In the genomic region with DNA sequence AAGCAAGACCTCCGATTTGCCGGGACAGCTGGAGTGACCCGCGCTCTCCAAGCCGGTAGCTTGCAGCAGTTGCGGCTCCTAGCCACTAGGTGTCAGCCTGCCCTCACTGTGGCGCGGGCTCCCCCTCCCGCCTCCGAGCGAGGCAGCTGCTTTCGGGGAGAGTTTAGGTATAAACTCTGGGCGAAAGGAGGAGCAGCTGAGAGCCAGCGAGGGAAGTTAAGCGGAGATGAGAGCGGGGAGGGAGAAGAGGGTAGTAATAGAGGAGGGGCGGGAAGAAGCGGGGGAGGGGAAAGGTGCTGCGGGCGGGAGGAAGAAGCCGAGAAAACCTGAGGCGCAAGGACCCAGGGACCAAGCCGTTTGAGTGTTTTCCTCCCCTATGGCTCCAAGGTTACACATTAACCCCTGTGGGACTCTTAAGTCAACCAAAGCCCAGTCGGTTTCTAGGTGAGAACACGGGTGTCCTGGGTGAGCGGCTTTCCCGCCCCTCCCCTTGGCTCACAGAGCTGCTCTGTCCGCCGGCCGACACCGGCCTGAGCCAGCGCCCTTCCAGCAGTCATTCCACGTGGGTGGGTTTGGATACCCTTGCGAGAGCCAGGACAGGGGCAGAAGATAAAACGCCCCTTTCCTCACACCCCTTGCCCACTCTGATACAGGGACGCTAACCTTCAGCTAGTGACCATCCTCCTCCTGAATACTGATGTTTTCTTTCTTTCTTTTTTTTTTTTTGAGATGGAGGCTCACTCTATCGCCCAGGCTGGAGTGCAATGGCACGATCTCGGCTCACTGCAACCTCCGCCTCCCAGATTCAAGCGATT, we compare ENCODE assay signal across 8 cellular contexts. TPM values are rescaled to one million over a fixed set of nuclear protein-coding genes. Genes with fewer than 3 reads are reported as not detected.
A peak's percentile ranks its signal among the peaks of the same experiment; 100 is the strongest.
DNase-seq lines count a peak whose midpoint lies in the region; ATAC-seq and TF ChIP-seq lines count a peak whose summit lies in the region.

No MANE protein-coding gene starts in this region.

- peaks cover 4% of the 10 kb centered on the region for H3K36me3 ChIP-seq in kidney epithelial cell (ENCODE audit: control insufficient read depth, insufficient read depth, low read length)

- TF ChIP-seq CTCF in AG09309 (IDR thresholded peaks at IDR 0.05; ENCODE audit: control insufficient read depth, insufficient read depth, low read depth, low read length, missing control alignments) (peak; percentile 99), kidney epithelial cell (IDR thresholded peaks at IDR 0.05; ENCODE audit: insufficient read depth, low read length, poor library complexity, severe bottlenecking) (peak; percentile 99)

- H3K4me3 ChIP-seq in AG09309 (ENCODE audit: control insufficient read depth, low read depth, low read length) = peak overlapping the region; percentile 60
- peak overlapping the region; percentile 65 for H3K4me3 ChIP-seq in kidney epithelial cell (ENCODE audit: low read depth, low read length)

- no peaks in the 10 kb centered on the region for H3K27me3 ChIP-seq in kidney epithelial cell (ENCODE audit: control insufficient read depth, insufficient read depth, low read length)

- peak; percentile 67 for DNase-seq in AG09309 (ENCODE audit: low read depth)
- DNase-seq in NCI-H446 (lab: John Stamatoyannopoulos, UW) = peak; percentile 91 to 95
- DNase-seq in activated CD4-positive, CD25-positive, alpha-beta regulatory T cell treated with anti-CD3 and anti-CD28 coated beads, Interleukin-2, amount 50 U/mL, for 72 hours = peak; percentile 91
- peak; percentile 53 to 71 for DNase-seq in cerebellar nuclear complex (lab: John Stamatoyannopoulos, UW)
- peak; percentile 92 for DNase-seq in kidney epithelial cell (ENCODE audit: low read depth)
- peak; percentile 95 for DNase-seq in stimulated activated CD4-positive, alpha-beta T cell treated with anti-CD3 and anti-CD28 coated beads, Interleukin-15, amount 100 ng/mL, for 24 hours

- ATAC-seq in GM18907 (IDR thresholded peaks at IDR 0.05; ENCODE audit: unreplicated experiment) = peak; percentile 46
- ATAC-seq in HG03175 (IDR thresholded peaks at IDR 0.05; ENCODE audit: unreplicated experiment) = peak; percentile 43

RNA-seq across cellular contexts. Expression of a gene that starts 1.1 kb away (rescaled TPM):
- 4.7 and 5.1 TPM in 2 replicates for total RNA-seq in kidney epithelial cell

RNA-seq across cellular contexts. Expression of a gene that starts 1.5 kb away (rescaled TPM):
- total RNA-seq in kidney epithelial cell = 4.3 TPM in 2 replicates

RNA-seq across cellular contexts. Expression of a gene that starts 7.3 kb away (rescaled TPM):
- total RNA-seq in kidney epithelial cell = 604 and 716 TPM in 2 replicates

RNA-seq across cellular contexts. Expression of a gene that starts 9.5 kb away (rescaled TPM):
- total RNA-seq in kidney epithelial cell = 283 and 314 TPM in 2 replicates

RNA-seq across cellular contexts. Expression of a gene that starts 15.4 kb away (rescaled TPM):
- total RNA-seq in kidney epithelial cell = 0.58 and 3.7 TPM in 2 replicates

Comparison
In these comparisons a context has a peak if more than half of its experiments do, and no peak if none do; other contexts are left out.
1. Peak in every context shown above with its lines: DNase-seq, ATAC-seq and H3K4me3 ChIP-seq.